In genomic region chr1:174022976-174023277, GRCh38 we compare ENCODE assay signal across 9 cellular contexts. TPM values are rescaled to one million over a fixed set of nuclear protein-coding genes. Genes with fewer than 3 reads are reported as not detected.
DNase-seq lines count a peak whose midpoint lies in the region; ATAC-seq, FAIRE-seq and TF ChIP-seq lines count a peak whose summit lies in the region.
"Had no signal": no experiment of that assay in that cellular context is flagged by ENCODE, and none has a peak within 500 bp of the region (broad histone marks: within the 10 kb centered on the region; RNA-seq: fewer than 3 reads in every experiment).

No MANE protein-coding gene starts in this region.

- no peaks in the 10 kb centered on the region for H3K36me3 ChIP-seq in kidney (ENCODE audit: control insufficient read depth in 1 of 2, insufficient read depth in 2 of 2, low read length in 2 of 2)
- H3K36me3 ChIP-seq in suprapubic skin = no peaks in the 10 kb centered on the region

- peak overlapping the region; percentile 89 to 93 for H3K9ac ChIP-seq in kidney (ENCODE audit: low read length in 2 of 2)

- peak overlapping the region; percentile 100 for H3K4me3 Mint-ChIP-seq in T-helper 1 cell treated with Interleukin-12 subunit alpha and Interleukin-12 subunit beta and Interleukin-4 antibody, amounts not matched to agents 30 μg/mL and 1 μg/mL, for 36 hours
- H3K4me3 Mint-ChIP-seq in activated naive CD8-positive, alpha-beta T cell treated with anti-CD3 and anti-CD28 coated beads, Interleukin-2, amount 10 ng/mL, durations not matched to agents 7 days and 5 days = peak overlapping the region; percentile 99

- H3K27me3 Mint-ChIP-seq in T-helper 1 cell treated with Interleukin-12 subunit alpha and Interleukin-12 subunit beta and Interleukin-4 antibody, amounts not matched to agents 30 μg/mL and 1 μg/mL, for 36 hours (ENCODE audit: low read depth) = no peaks in the 10 kb centered on the region
- H3K27me3 Mint-ChIP-seq in activated naive CD8-positive, alpha-beta T cell treated with anti-CD3 and anti-CD28 coated beads, Interleukin-2, amount 10 ng/mL, durations not matched to agents 7 days and 5 days = no peaks in the 10 kb centered on the region

- H3K9me3 ChIP-seq in kidney (ENCODE audit: control insufficient read depth in 1 of 2, low read length in 2 of 2) = no peaks in the 10 kb centered on the region
- no peaks in the 10 kb centered on the region for H3K9me3 ChIP-seq in suprapubic skin

- H3K4me1 ChIP-seq in kidney (ENCODE audit: control insufficient read depth in 1 of 2, insufficient read depth in 1 of 2, low read depth in 1 of 2, low read length in 2 of 2) (peaks cover 4 to 27% of the 10 kb centered on the region in 2 donors), suprapubic skin (peaks cover 43% of the 10 kb centered on the region)

- H3K4me3 ChIP-seq in kidney (ENCODE audit: low read length in 2 of 2) (peak overlapping the region; percentile 90 to 96), suprapubic skin (peak overlapping the region; percentile 79)

- no peaks in the 10 kb centered on the region for H3K27me3 ChIP-seq in suprapubic skin

- TF ChIP-seq POLR2A in suprapubic skin (IDR thresholded peaks at IDR 0.05) = no peak

- intact Hi-C loops in kidney (cut with DNase I) = no loop called here

- H3K36me3 Mint-ChIP-seq in T-helper 1 cell treated with Interleukin-12 subunit alpha and Interleukin-12 subunit beta and Interleukin-4 antibody, amounts not matched to agents 30 μg/mL and 1 μg/mL, for 36 hours (ENCODE audit: low read depth) = peaks cover 18% of the 10 kb centered on the region
- H3K36me3 Mint-ChIP-seq in activated naive CD8-positive, alpha-beta T cell treated with anti-CD3 and anti-CD28 coated beads, Interleukin-2, amount 10 ng/mL, durations not matched to agents 7 days and 5 days = peaks cover 8% of the 10 kb centered on the region

- H3K27ac ChIP-seq in kidney (ENCODE audit: low read depth in 2 of 2, low read length in 2 of 2) = peak overlapping the region; percentile 89 to 93
- peak overlapping the region; percentile 95 for H3K27ac ChIP-seq in suprapubic skin

- ATAC-seq in activated naive CD8-positive, alpha-beta T cell treated with anti-CD3 and anti-CD28 coated beads, Interleukin-2, amount 10 ng/mL, durations not matched to agents 7 days and 5 days (ENCODE audit: low read depth) = no peak

- no peak for TF ChIP-seq EP300 in suprapubic skin (IDR thresholded peaks at IDR 0.05)

- DNase-seq in T-helper 1 cell (no peak), kidney (no peak), suprapubic skin (ENCODE audit: low spot score in 2 of 2) (no peak), activated gamma-delta T cell (lab: John Stamatoyannopoulos, UW) (no peak), C1 segment of cervical spinal cord (lab: John Stamatoyannopoulos, UW) (no peak)
- no peak for DNase-seq in activated naive CD8-positive, alpha-beta T cell treated with anti-CD3 and anti-CD28 coated beads, Interleukin-2, amount 10 ng/mL, durations not matched to agents 7 days and 5 days
- DNase-seq in stimulated activated CD4-positive, alpha-beta T cell treated with anti-CD3 and anti-CD28 coated beads, Interleukin-15, amount 100 ng/mL, for 24 hours = no peak

- FAIRE-seq in kidney (lab: Jason Lieb, UNC) = no peak
- FAIRE-seq: urothelium cell line had no signal

- no peaks in the 10 kb centered on the region for H3K9me3 Mint-ChIP-seq in T-helper 1 cell treated with Interleukin-12 subunit alpha and Interleukin-12 subunit beta and Interleukin-4 antibody, amounts not matched to agents 30 μg/mL and 1 μg/mL, for 36 hours
- no peaks in the 10 kb centered on the region for H3K9me3 Mint-ChIP-seq in activated naive CD8-positive, alpha-beta T cell treated with anti-CD3 and anti-CD28 coated beads, Interleukin-2, amount 10 ng/mL, durations not matched to agents 7 days and 5 days

- TF ChIP-seq CTCF in kidney (IDR thresholded peaks at IDR 0.05; ENCODE audit: borderline replicate concordance, extremely low read depth, insufficient read depth) = no peak
- TF ChIP-seq CTCF in suprapubic skin (IDR thresholded peaks at IDR 0.05) = no peak

- H3K4me1 Mint-ChIP-seq in T-helper 1 cell treated with Interleukin-12 subunit alpha and Interleukin-12 subunit beta and Interleukin-4 antibody, amounts not matched to agents 30 μg/mL and 1 μg/mL, for 36 hours (ENCODE audit: low read depth) = peaks cover 37% of the 10 kb centered on the region
- peaks cover 33% of the 10 kb centered on the region for H3K4me1 Mint-ChIP-seq in activated naive CD8-positive, alpha-beta T cell treated with anti-CD3 and anti-CD28 coated beads, Interleukin-2, amount 10 ng/mL, durations not matched to agents 7 days and 5 days

- WGBS in suprapubic skin = 38% methylated on average over 4 of the region's 4 CpGs

- POLR2A ChIA-PET in activated naive CD8-positive, alpha-beta T cell treated with anti-CD3 and anti-CD28 coated beads, Interleukin-2, amount 10 ng/mL, durations not matched to agents 7 days and 5 days (lab: Charles Lee) = interaction anchor here (1.0 to 3.0 kb wide), 11 partner anchors 8 to 977 kb away, joined by 3 to 12 read pairs (median 4); partner anchors contain the start of genes CACYBP, CENPL, DARS2 and GAS5

- peak overlapping the region; percentile 99 for H3K27ac Mint-ChIP-seq in T-helper 1 cell treated with Interleukin-12 subunit alpha and Interleukin-12 subunit beta and Interleukin-4 antibody, amounts not matched to agents 30 μg/mL and 1 μg/mL, for 36 hours
- H3K27ac Mint-ChIP-seq in activated naive CD8-positive, alpha-beta T cell treated with anti-CD3 and anti-CD28 coated beads, Interleukin-2, amount 10 ng/mL, durations not matched to agents 7 days and 5 days = peak overlapping the region; percentile 98

RNA-seq across cellular contexts. Expression of gene RC3H1, which starts 0.8 kb away (rescaled TPM):
- total RNA-seq in activated naive CD8-positive, alpha-beta T cell treated with anti-CD3 and anti-CD28 coated beads, Interleukin-2, amount 10 ng/mL, durations not matched to agents 7 days and 5 days = 10 to 100 TPM; 37.2 to 41.7 TPM
- total RNA-seq in kidney (40.5 TPM), suprapubic skin (10 to 100 TPM; 33.6 to 70.9 (median 52.3) TPM)
- polyA plus RNA-seq in kidney (ENCODE audit: insufficient read depth, low read depth, low replicate concordance) = 2.5 TPM
